In the genomic region with DNA sequence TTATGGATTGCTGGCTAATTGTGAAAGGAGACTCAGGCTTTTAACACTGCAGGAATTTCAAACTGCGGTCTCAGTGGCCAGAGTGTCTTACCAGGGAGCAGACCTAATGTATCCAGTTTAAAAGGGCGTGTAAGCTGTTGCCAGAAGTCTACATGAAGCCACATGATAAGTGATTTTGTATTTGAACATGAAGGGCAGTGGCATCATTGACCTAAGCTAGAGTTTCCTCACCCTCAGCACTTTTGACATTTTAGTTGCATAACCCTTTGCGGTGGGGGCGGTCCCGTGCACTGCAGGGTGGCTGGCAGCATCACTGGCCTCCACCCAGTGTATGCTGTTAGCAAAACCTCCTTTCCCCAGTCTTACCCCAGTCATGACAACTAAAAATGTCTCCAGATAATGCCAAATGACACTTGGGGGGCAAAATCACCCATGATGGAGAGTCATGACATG, we compare ENCODE assay signal across 8 cellular contexts. TPM values are rescaled to one million over a fixed set of nuclear protein-coding genes. Genes with fewer than 3 reads are reported as not detected.
A peak's percentile ranks its signal among the peaks of the same experiment; 100 is the strongest.
DNase-seq lines count a peak whose midpoint lies in the region; ATAC-seq and TF ChIP-seq lines count a peak whose summit lies in the region.

No MANE protein-coding gene starts in this region.

- TF ChIP-seq POLR2A in suprapubic skin (IDR thresholded peaks at IDR 0.05), result no peak

- H3K4me2 ChIP-seq in mesendoderm (ENCODE audit: low read length), result no peak overlapping the region

- no peak overlapping the region for H3K18ac ChIP-seq in mesendoderm (ENCODE audit: low read length)

- H3K79me2 ChIP-seq in mesendoderm (ENCODE audit: control insufficient read depth, insufficient read depth, low read length), result no peaks in the 10 kb centered on the region

- no peak overlapping the region for H3K4me3 ChIP-seq in right atrium auricular region
- no peak overlapping the region for H3K4me3 ChIP-seq in suprapubic skin
- H3K4me3 ChIP-seq in mesendoderm (ENCODE audit: low read length), result no peak overlapping the region

- WGBS in suprapubic skin, result 53% methylated on average over 5 of the region's 5 CpGs
- WGBS in mesendoderm (ENCODE audit: extremely low coverage, insufficient coverage, low lambda C conversion rate), result no CpG with 5 or more reads among the region's 5 CpGs

- H3K36me3 ChIP-seq in right atrium auricular region (no peaks in the 10 kb centered on the region), suprapubic skin (no peaks in the 10 kb centered on the region), mesendoderm (ENCODE audit: control insufficient read depth, insufficient read depth, low read length) (no peaks in the 10 kb centered on the region)

- ATAC-seq in HG03196 (IDR thresholded peaks at IDR 0.05; ENCODE audit: unreplicated experiment), result peak; percentile 61

- no peak overlapping the region for H4K8ac ChIP-seq in mesendoderm (ENCODE audit: low read depth, low read length)

- H3K4me1 ChIP-seq in right atrium auricular region (peaks cover 0 to 43% of the 10 kb centered on the region in 2 donors), suprapubic skin (peaks cover 56% of the 10 kb centered on the region), mesendoderm (ENCODE audit: control insufficient read depth, low read depth, low read length) (no peaks in the 10 kb centered on the region)

- H3K9me3 ChIP-seq in right atrium auricular region (no peaks in the 10 kb centered on the region), suprapubic skin (no peaks in the 10 kb centered on the region)

- no peak for TF ChIP-seq EP300 in suprapubic skin (IDR thresholded peaks at IDR 0.05)

- H4K5ac ChIP-seq in mesendoderm (ENCODE audit: low read length), result no peak overlapping the region

- H3K4ac ChIP-seq in mesendoderm (ENCODE audit: low read depth, low read length), result no peak overlapping the region

- no peak overlapping the region for H2BK5ac ChIP-seq in mesendoderm (ENCODE audit: low read length)

- H2BK15ac ChIP-seq in mesendoderm (replicated peaks; ENCODE audit: low read depth), result no peak overlapping the region

- H3K56ac ChIP-seq in mesendoderm (ENCODE audit: low read length), result no peak overlapping the region

- DNase-seq in activated CD8-positive, alpha-beta memory T cell treated with anti-CD3 and anti-CD28 coated beads, Interleukin-2, amount 50 U/mL, for 4 hours, result peak; percentile 69
- DNase-seq in activated CD8-positive, alpha-beta memory T cell treated with anti-CD3 and anti-CD28 coated beads, Interleukin-2, amount 50 U/mL, for 48 hours, result no peak
- peak; percentile 51 to 59 for DNase-seq in activated CD4-positive, alpha-beta T cell treated with anti-CD3 and anti-CD28 coated beads, Interleukin-2, amount 50 U/mL, for 48 hours
- DNase-seq in right atrium auricular region (ENCODE audit: low spot score), result peak; percentile 77
- peak; percentile 85 to 86 for DNase-seq in suprapubic skin (ENCODE audit: low spot score in 2 of 2)
- DNase-seq in retina, result no peak
- DNase-seq in mesendoderm, result no peak

- peaks cover 6% of the 10 kb centered on the region for H3K79me1 ChIP-seq in mesendoderm (ENCODE audit: low read length)

- TF ChIP-seq CTCF in right atrium auricular region (IDR thresholded peaks at IDR 0.05), result no peak
- TF ChIP-seq CTCF in suprapubic skin (IDR thresholded peaks at IDR 0.05), result no peak

- H3K23ac ChIP-seq in mesendoderm (ENCODE audit: low read length), result no peak overlapping the region

- no peak overlapping the region for H2BK120ac ChIP-seq in mesendoderm (ENCODE audit: low read depth, low read length)

- H3K9ac ChIP-seq in mesendoderm (ENCODE audit: low read length), result no peak overlapping the region

- no peaks in the 10 kb centered on the region for H3K27me3 ChIP-seq in right atrium auricular region
- H3K27me3 ChIP-seq in suprapubic skin, result no peaks in the 10 kb centered on the region
- H3K27me3 ChIP-seq in mesendoderm (ENCODE audit: insufficient read depth, low read length, poor library complexity), result no peaks in the 10 kb centered on the region

- H3K27ac ChIP-seq in right atrium auricular region, result peak overlapping the region; percentile 51 to 59
- peak overlapping the region; percentile 68 for H3K27ac ChIP-seq in suprapubic skin
- H3K27ac ChIP-seq in mesendoderm (ENCODE audit: low read depth, low read length), result no peak overlapping the region

- H2AK5ac ChIP-seq in mesendoderm (ENCODE audit: low read length), result no peak overlapping the region

RNA-seq across cellular contexts. Expression of a gene that starts 23.7 kb away (rescaled TPM):
- under 1 TPM in 1 of 2 donors, not detected in 1; 0.28 TPM for total RNA-seq in right atrium auricular region
- total RNA-seq in suprapubic skin, result not detected
- not detected for polyA plus RNA-seq in mesendoderm (2013, experiment 1 of 2)
- not detected for polyA plus RNA-seq in mesendoderm (2013, experiment 2 of 2)

RNA-seq across cellular contexts. Expression of a gene that starts 25.4 kb away (rescaled TPM):
- 10 to 100 TPM in 1 of 2 donors, 1 to 10 TPM in 1; 7.6 to 13.3 TPM for total RNA-seq in right atrium auricular region
- total RNA-seq in suprapubic skin, result 1 to 10 TPM; 2.3 to 7.0 (median 4.4) TPM
- 0.01 TPM for polyA plus RNA-seq in mesendoderm (2013, experiment 1 of 2)
- polyA plus RNA-seq in mesendoderm (2013, experiment 2 of 2), result 0.01 TPM

Comparison
In these comparisons a context has a peak if more than half of its experiments do, and no peak if none do; other contexts are left out.
1. DNase-seq: peak in activated CD8-positive, alpha-beta memory T cell treated with anti-CD3 and anti-CD28 coated beads, Interleukin-2, amount 50 U/mL, for 4 hours (single experiment), activated CD4-positive, alpha-beta T cell treated with anti-CD3 and anti-CD28 coated beads, Interleukin-2, amount 50 U/mL, for 48 hours (2 of 2), right atrium auricular region (single experiment) and suprapubic skin (2 of 2); none in activated CD8-positive, alpha-beta memory T cell treated with anti-CD3 and anti-CD28 coated beads, Interleukin-2, amount 50 U/mL, for 48 hours (single experiment), retina (single experiment) and mesendoderm (single experiment).